In genomic region chr2:27370026-27370815, GRCh38 we compare ENCODE assay signal across 8 cellular contexts. TPM values are rescaled to one million over a fixed set of nuclear protein-coding genes. Genes with fewer than 3 reads are reported as not detected.
DNase-seq lines count a peak whose midpoint lies in the region; ATAC-seq and TF ChIP-seq lines count a peak whose summit lies in the region.

TSS of gene EIF2B4 (minus strand) at chr2:27370338. CDS start at chr2:27370314, 24 bp downstream.
TSS of gene SNX17 (plus strand) at chr2:27370616. CDS start at chr2:27370744, 128 bp downstream.

- peaks cover 27% of the 10 kb centered on the region for H3K36me3 ChIP-seq in GM06990 (ENCODE audit: control insufficient read depth, insufficient read depth, low read length)
- peaks cover 57% of the 10 kb centered on the region for H3K36me3 ChIP-seq in neuron (ENCODE audit: insufficient read depth, low read length)
- peaks cover 11 to 64% (median 54%) of the 10 kb centered on the region in 5 donors for H3K36me3 ChIP-seq in subcutaneous abdominal adipose tissue (ENCODE audit: control insufficient read depth in 5 of 5, insufficient read depth in 5 of 5, low read length in 5 of 5)

- H2AFZ ChIP-seq in neuron (ENCODE audit: low read depth, low read length): peak within 1 kb of the TSS; percentile 63

- DNase-seq in GM06990 (ENCODE audit: extremely low read depth, insufficient read length): peak; percentile 100
- peak; percentile 98 for DNase-seq in HFF-Myc (ENCODE audit: extremely low read depth, low read depth)
- peak; percentile 99 for DNase-seq in MV-4-11 (lab: John Stamatoyannopoulos, UW)
- DNase-seq in SK-MEL-5 (ENCODE audit: low read depth, low spot score): peak; percentile 100
- peak; percentile 100 for DNase-seq in activated naive CD4-positive, alpha-beta T cell treated with Interleukin-2 at 50 U/mL for 16 hours
- DNase-seq in foreskin keratinocyte: peak; percentile 97 to 98

- H3K4me3 ChIP-seq in GM06990 (replicated peaks; ENCODE audit: low read depth, low read length) (peak within 1 kb of the TSS; percentile 95), HFF-Myc (replicated peaks; ENCODE audit: low read depth, low read length) (peak within 1 kb of the TSS; percentile 92), neuron (ENCODE audit: low read length) (peak within 1 kb of the TSS; percentile 87), subcutaneous abdominal adipose tissue (ENCODE audit: low read depth in 1 of 5, low read length in 5 of 5) (peak within 1 kb of the TSS; percentile 78 to 98 (median 91))

- peak; percentile 94 for ATAC-seq in foreskin keratinocyte

- peak within 1 kb of the TSS; percentile 97 to 100 (median 99) for H3K9ac ChIP-seq in subcutaneous abdominal adipose tissue (ENCODE audit: low read length in 5 of 5)

- H3K27ac ChIP-seq in foreskin keratinocyte: peak within 1 kb of the TSS; percentile 16
- H3K27ac ChIP-seq in subcutaneous abdominal adipose tissue (ENCODE audit: low read depth, low read length): peak within 1 kb of the TSS; percentile 96

- H3K9me3 ChIP-seq in neuron (ENCODE audit: low read length): no peaks in the 10 kb centered on the region
- no peaks in the 10 kb centered on the region for H3K9me3 ChIP-seq in subcutaneous abdominal adipose tissue (ENCODE audit: control insufficient read depth in 5 of 5, low read length in 5 of 5)

- no peaks in the 10 kb centered on the region for H3K27me3 ChIP-seq in GM06990 (replicated peaks; ENCODE audit: control insufficient read depth, insufficient read depth, low read length)
- no peaks in the 10 kb centered on the region for H3K27me3 ChIP-seq in foreskin keratinocyte
- H3K27me3 ChIP-seq in neuron (ENCODE audit: insufficient read depth, low read length): no peaks in the 10 kb centered on the region
- H3K27me3 ChIP-seq in subcutaneous abdominal adipose tissue (ENCODE audit: control insufficient read depth in 5 of 5, insufficient read depth in 4 of 5, low read length in 5 of 5): no peaks in the 10 kb centered on the region

- H3K4me1 ChIP-seq in foreskin keratinocyte (peaks cover 6% of the 10 kb centered on the region), neuron (ENCODE audit: insufficient read depth, low read length) (peaks cover 24% of the 10 kb centered on the region), subcutaneous abdominal adipose tissue (ENCODE audit: control insufficient read depth in 5 of 5, insufficient read depth in 5 of 5, low read length in 5 of 5) (peaks cover 10 to 39% (median 33%) of the 10 kb centered on the region in 5 donors)

- in situ Hi-C loops in SK-MEL-5 (cut with HindIII; ENCODE audit: low pct_unique_long_range_greater_than_20kb, low sequenced_read_pairs): no loop called here

- TF ChIP-seq CTCF in GM06990 (IDR thresholded peaks at IDR 0.05; ENCODE audit: insufficient read depth, low read length, poor library complexity, severe bottlenecking): peak; percentile 91
- TF ChIP-seq CTCF in HFF-Myc (IDR thresholded peaks at IDR 0.05; ENCODE audit: low read depth, low read length, missing control alignments): peak; percentile 77
- peak; percentile 99 for TF ChIP-seq CTCF in foreskin keratinocyte (conservative IDR thresholded peaks at IDR 0.05)

RNA-seq across cellular contexts. Expression of gene EIF2B4, which starts in this region (rescaled TPM):
- total RNA-seq in SK-MEL-5 (2014; rRNA removed; shearing (Covaris generic)): 32.8 and 36.9 TPM in 2 replicates
- 24.1 and 24.7 TPM in 2 replicates for polyA plus RNA-seq in SK-MEL-5 (2015; cell fraction: cytosol; rRNA removed)
- 114 and 117 TPM in 2 replicates for polyA plus RNA-seq in SK-MEL-5 (2015; cell fraction: nucleus; rRNA removed)
- 39.9 and 45.6 TPM in 2 replicates for total RNA-seq in foreskin keratinocyte
- 48.6 and 51.2 TPM in 2 replicates for polyA plus RNA-seq in foreskin keratinocyte

RNA-seq across cellular contexts. Expression of gene SNX17, which starts in this region (rescaled TPM):
- 229 and 234 TPM in 2 replicates for total RNA-seq in SK-MEL-5 (2014; rRNA removed; shearing (Covaris generic))
- 183 and 218 TPM in 2 replicates for polyA plus RNA-seq in SK-MEL-5 (2015; cell fraction: cytosol; rRNA removed)
- polyA plus RNA-seq in SK-MEL-5 (2015; cell fraction: nucleus; rRNA removed): 154 and 181 TPM in 2 replicates
- 110 and 111 TPM in 2 replicates for total RNA-seq in foreskin keratinocyte
- 129 and 132 TPM in 2 replicates for polyA plus RNA-seq in foreskin keratinocyte

Comparison
In these comparisons a context has a peak if more than half of its experiments do, and no peak if none do; other contexts are left out.
1. Peak in every context shown above with its lines: DNase-seq, ATAC-seq, H3K4me3 ChIP-seq and H3K27ac ChIP-seq.